In the genomic region with DNA sequence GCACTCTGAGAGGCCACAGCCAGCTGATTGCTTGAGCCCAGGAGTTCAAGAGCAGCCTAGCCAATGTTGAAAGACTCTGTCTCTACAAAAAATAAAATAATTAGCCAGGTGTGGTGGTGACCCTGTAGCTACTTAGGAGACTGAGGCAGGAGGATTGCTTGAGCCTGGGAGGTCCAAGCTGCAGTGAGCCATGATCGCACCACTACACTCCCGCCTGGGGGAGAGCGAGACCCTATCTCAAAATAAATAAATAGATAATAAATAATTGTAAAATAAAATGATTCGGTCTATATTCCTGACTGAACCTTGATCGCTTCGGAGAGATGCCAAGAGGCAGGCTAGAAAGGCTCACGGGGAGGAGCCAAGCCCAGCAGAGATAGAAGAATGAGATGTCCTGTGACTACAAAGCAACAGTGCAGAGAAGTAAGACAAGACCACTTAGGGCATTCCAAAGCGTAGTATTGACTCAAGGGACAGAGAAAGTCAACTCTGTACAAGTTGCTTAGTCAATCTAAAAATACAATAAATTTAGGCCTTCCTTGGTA, we compare ENCODE assay signal across 8 cellular contexts.
"Had no signal": no experiment of that assay in that cellular context is flagged by ENCODE, and none has a peak within 500 bp of the region (broad histone marks: within the 10 kb centered on the region; RNA-seq: fewer than 3 reads in every experiment).

No MANE protein-coding gene starts in this region.

- H3K4me3 ChIP-seq: GM12878 had no signal

- DNase-seq: GDM1, GF-D8 had no signal

- FAIRE-seq: G401.6, GM12878, GM12891, GM12892, GM18507, GM19239 had no signal

- ATAC-seq: GM12878 had no signal
